Comparison of ENCODE assay signal across 8 cellular contexts in the genomic region with DNA sequence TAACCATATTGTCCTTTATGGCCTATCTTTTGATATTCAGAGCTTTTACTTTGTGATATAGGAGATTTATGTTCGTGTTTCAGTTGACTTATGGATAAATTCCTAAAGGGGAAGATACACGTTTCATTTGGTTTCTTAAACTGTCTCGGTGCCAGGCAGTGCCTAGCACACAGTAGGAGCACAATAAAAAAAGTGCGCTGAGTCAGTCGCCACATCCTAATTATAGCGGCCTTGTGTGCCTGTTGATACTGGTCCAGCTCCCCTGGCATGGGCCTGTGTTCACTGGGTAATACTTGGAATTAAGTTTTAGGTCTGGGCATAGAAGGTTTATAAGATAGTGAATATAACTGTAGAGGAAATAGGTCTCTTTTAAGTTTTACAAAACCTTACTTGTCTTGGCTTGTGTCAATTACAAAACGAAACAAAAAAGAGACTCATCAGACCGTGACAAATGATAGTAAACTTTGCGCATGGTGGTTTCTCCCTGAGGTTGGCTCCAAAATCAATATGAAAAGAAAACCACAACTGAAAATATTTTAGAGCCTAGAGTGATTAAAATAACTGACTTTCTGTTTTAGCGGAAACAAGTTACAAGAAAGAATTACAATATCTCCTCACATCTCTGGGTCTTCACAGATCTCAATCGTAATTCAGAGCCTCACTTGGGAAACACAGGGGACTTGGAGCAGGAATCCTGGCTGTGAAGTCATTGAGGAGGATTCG.
DNase-seq lines count a peak whose midpoint lies in the region; ATAC-seq, FAIRE-seq and TF ChIP-seq lines count a peak whose summit lies in the region.

No MANE protein-coding gene starts in this region.

- peak; percentile 79 for FAIRE-seq in GM12891 (lab: Jason Lieb, UNC)
- FAIRE-seq in H54 (lab: Jason Lieb, UNC), result no peak

- no peak overlapping the region for H3K4me2 ChIP-seq in smooth muscle cell

- WGBS in smooth muscle cell (ENCODE audit: low lambda C conversion rate), result 97% methylated on average over 12 of the region's 12 CpGs

- no peak overlapping the region for H3K9ac ChIP-seq in smooth muscle cell (ENCODE audit: low read depth)

- no peak overlapping the region for H3K4me3 ChIP-seq in smooth muscle cell

- H3F3A ChIP-seq in smooth muscle cell (ENCODE audit: low read depth), result no peaks in the 10 kb centered on the region

- DNase-seq in GM12891 (ENCODE audit: insufficient read length, low spot score) (peak; percentile 53), NCI-H1105 (lab: John Stamatoyannopoulos, UW) (peak; percentile 59), smooth muscle cell (lab: John Stamatoyannopoulos, UW; ENCODE audit: unreplicated experiment) (no peak), H54 (ENCODE audit: insufficient read length, low spot score) (no peak), caudate nucleus (lab: John Stamatoyannopoulos, UW) (no peak)

- no peak overlapping the region for H2AFZ ChIP-seq in smooth muscle cell (ENCODE audit: low read depth)

- H4K20me1 ChIP-seq in smooth muscle cell (ENCODE audit: low read depth), result no peaks in the 10 kb centered on the region

- no peaks in the 10 kb centered on the region for H3K9me3 ChIP-seq in smooth muscle cell (replicated peaks; ENCODE audit: low read depth)

- H3K27ac ChIP-seq in smooth muscle cell (ENCODE audit: low read depth), result no peak overlapping the region
- H3K27ac ChIP-seq in caudate nucleus (ENCODE audit: low read depth, low read length), result no peak overlapping the region

- no peak for TF ChIP-seq CTCF in smooth muscle cell (IDR thresholded peaks at IDR 0.05; ENCODE audit: borderline replicate concordance, insufficient read depth, poor library complexity, severe bottlenecking)

- H3K4me1 ChIP-seq in smooth muscle cell (ENCODE audit: low read depth), result no peaks in the 10 kb centered on the region

- ATAC-seq in GM21423 (IDR thresholded peaks at IDR 0.05; ENCODE audit: unreplicated experiment) (peak; percentile 72), esophagus mucosa (peak; percentile 31), HG02884 (IDR thresholded peaks at IDR 0.05; ENCODE audit: unreplicated experiment) (no peak)

- no peaks in the 10 kb centered on the region for H3K79me2 ChIP-seq in smooth muscle cell (ENCODE audit: low read depth)

- no peaks in the 10 kb centered on the region for H3K36me3 ChIP-seq in smooth muscle cell (ENCODE audit: low read depth)

- TF ChIP-seq POLR2A in GM12891 (IDR thresholded peaks at IDR 0.05; ENCODE audit: low read depth, low read length) (no peak), H54 (IDR thresholded peaks at IDR 0.05; ENCODE audit: low read depth, low read length) (no peak)

- no peaks in the 10 kb centered on the region for H3K27me3 ChIP-seq in smooth muscle cell (ENCODE audit: low read depth)

TF ChIP-seq in GM12891, 5 proteins besides CTCF, POLR2A, EP300 and RAD21:
- TF ChIP-seq SPI1 (IDR thresholded peaks at IDR 0.05; ENCODE audit: low read depth, low read length), result no peak
- peak; percentile 92 for TF ChIP-seq PAX5 (IDR thresholded peaks at IDR 0.05; ENCODE audit: insufficient read depth, low read length, severe bottlenecking)

Comparison
In these comparisons a context has a peak if more than half of its experiments do, and no peak if none do; other contexts are left out.
1. DNase-seq: peak in GM12891 (single experiment) and NCI-H1105 (single experiment); none in smooth muscle cell (single experiment), H54 (single experiment) and caudate nucleus (0 of 61).